Comparison of ENCODE assay signal across 35 cellular contexts in the genomic region with DNA sequence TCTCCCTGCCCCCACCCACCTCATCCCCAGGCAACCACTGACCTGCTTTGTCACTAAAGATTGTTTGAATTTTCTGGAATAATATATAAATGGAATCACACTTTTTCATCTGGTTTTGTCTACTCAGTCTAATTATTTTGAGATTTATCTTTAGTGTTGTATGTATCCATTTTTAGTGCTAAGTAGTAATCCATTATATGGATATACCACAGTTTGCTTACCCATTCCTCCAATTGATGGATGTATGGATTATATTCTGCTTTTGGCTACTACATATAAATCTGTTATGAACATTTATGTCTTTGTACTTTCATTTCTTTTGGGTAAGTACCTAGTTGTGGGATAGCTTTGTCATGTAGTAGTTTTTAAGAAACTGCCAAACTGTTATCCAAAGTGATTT.
"Had no signal": no experiment of that assay in that cellular context is flagged by ENCODE, and none has a peak within 500 bp of the region (broad histone marks: within the 10 kb centered on the region; RNA-seq: fewer than 3 reads in every experiment).

No MANE protein-coding gene starts in this region.

- H3K27ac Mint-ChIP-seq: activated B cell treated with CpG ODN at 0.5 μM for 24 hours; activated CD4-positive, alpha-beta memory T cell treated with anti-CD3 and anti-CD28 coated beads for 36 hours; activated CD4-positive, alpha-beta T cell treated with anti-CD3 and anti-CD28 coated beads, Interleukin-2, amount 10 ng/mL, durations not matched to agents 24 days and 14 days; activated naive CD4-positive, alpha-beta T cell treated with anti-CD3 and anti-CD28 coated beads for 36 hours; activated naive CD4-positive, alpha-beta T cell treated with anti-CD3 and anti-CD28 coated beads, Interleukin-2, amount 50 U/mL, for 72 hours; activated T-helper 1 cell treated with anti-CD3 and anti-CD28 coated beads, Interleukin-12 subunit alpha, Interleukin-12 subunit beta, Interleukin-2, Interleukin-4 antibody, amounts not matched to agents 30 ng/mL and 10 ng/mL and 1 ng/mL, durations not matched to agents 14 hours and 24 hours and 36 hours; activated T-helper 17 cell treated with anti-CD3 and anti-CD28 coated beads, Interleukin-2, amount 50 U/mL, for 72 hours; T-helper 2 cell treated with Interferon-gamma antibody and Interleukin-4, amounts not matched to agents 5 μg/mL and 100 μg/mL, for 36 hours had no signal

- H3K9me3 ChIP-seq: adrenal gland, body of pancreas, breast epithelium had no signal

- H3K27ac ChIP-seq: adrenal gland, body of pancreas, brain microvascular endothelial cell, breast epithelium, VCaP had no signal

- H3K27me3 ChIP-seq: adrenal gland, body of pancreas, brain microvascular endothelial cell, breast epithelium had no signal

- DNase-seq: activated B cell treated with CpG ODN at 0.5 μM for 24 hours; activated CD4-positive, alpha-beta memory T cell treated with anti-CD3 and anti-CD28 coated beads for 36 hours; activated CD4-positive, alpha-beta T cell treated with anti-CD3 and anti-CD28 coated beads for 4 hours; activated CD4-positive, alpha-beta T cell treated with anti-CD3 and anti-CD28 coated beads, Interleukin-2, amount 10 ng/mL, durations not matched to agents 24 days and 14 days; activated CD4-positive, alpha-beta T cell treated with anti-CD3 and anti-CD28 coated beads, Interleukin-2, amount 50 U/mL, for 1 hour; activated CD4-positive, alpha-beta T cell treated with anti-CD3 and anti-CD28 coated beads, Interleukin-2, amount 50 U/mL, for 4 hours; activated CD4-positive, CD25-positive, alpha-beta regulatory T cell treated with anti-CD3 and anti-CD28 coated beads, Interleukin-2, amount 50 U/mL, for 72 hours; activated CD8-positive, alpha-beta memory T cell treated with anti-CD3 and anti-CD28 coated beads, Interleukin-2, amount 50 U/mL, for 4 hours; activated CD8-positive, alpha-beta T cell treated with anti-CD3 and anti-CD28 coated beads for 36 hours; activated effector memory CD4-positive, alpha-beta T cell treated with anti-CD3 and anti-CD28 coated beads, Interleukin-2, amount 50 U/mL, for 16 hours; activated gamma-delta T cell treated with Interleukin-2 at 50 U/mL for 16 hours; activated naive CD4-positive, alpha-beta T cell; activated naive CD4-positive, alpha-beta T cell treated with anti-CD3 and anti-CD28 coated beads for 36 hours; activated naive CD4-positive, alpha-beta T cell treated with anti-CD3 and anti-CD28 coated beads, Interleukin-2, amount 50 U/mL, for 16 hours; activated T-cell treated with anti-CD3 and anti-CD28 coated beads for 4 hours; activated T-cell treated with anti-CD3 and anti-CD28 coated beads, Interleukin-2, amount 50 U/mL, for 1 hour; activated T-cell treated with anti-CD3 and anti-CD28 coated beads, Interleukin-2, amount 50 U/mL, for 4 hours; activated T-cell treated with anti-CD3 and anti-CD28 coated beads, Interleukin-2, amount 50 U/mL, for 72 hours; adrenal gland; amniotic stem cell; aorta; body of pancreas; brain microvascular endothelial cell; central memory CD4-positive, alpha-beta T cell; T-helper 2 cell; T-helper 9 cell had no signal

- H3K4me3 ChIP-seq: adrenal gland, body of pancreas, breast epithelium had no signal

- H3K27me3 Mint-ChIP-seq: activated B cell treated with CpG ODN at 0.5 μM for 24 hours; activated CD4-positive, alpha-beta memory T cell treated with anti-CD3 and anti-CD28 coated beads for 36 hours; activated CD4-positive, alpha-beta T cell treated with anti-CD3 and anti-CD28 coated beads, Interleukin-2, amount 10 ng/mL, durations not matched to agents 24 days and 14 days; activated CD8-positive, alpha-beta T cell treated with anti-CD3 and anti-CD28 coated beads for 36 hours; activated T-helper 17 cell treated with anti-CD3 and anti-CD28 coated beads, Interleukin-2, amount 50 U/mL, for 72 hours had no signal

- H3K9me3 Mint-ChIP-seq: activated B cell treated with CpG ODN at 0.5 μM for 24 hours; activated CD4-positive, alpha-beta memory T cell treated with anti-CD3 and anti-CD28 coated beads for 36 hours; activated CD4-positive, alpha-beta T cell treated with anti-CD3 and anti-CD28 coated beads, Interleukin-2, amount 10 ng/mL, durations not matched to agents 24 days and 14 days; activated CD8-positive, alpha-beta T cell treated with anti-CD3 and anti-CD28 coated beads for 36 hours; activated naive CD4-positive, alpha-beta T cell treated with anti-CD3 and anti-CD28 coated beads for 36 hours; activated T-cell treated with anti-CD3 and anti-CD28 coated beads, Interleukin-2, amount 50 U/mL, for 4 hours; activated T-cell treated with anti-CD3 and anti-CD28 coated beads, Interleukin-2, amount 50 U/mL, for 72 hours; activated T-helper 1 cell treated with anti-CD3 and anti-CD28 coated beads, Interleukin-12 subunit alpha, Interleukin-12 subunit beta, Interleukin-2, Interleukin-4 antibody, amounts not matched to agents 30 ng/mL and 10 ng/mL and 1 ng/mL, durations not matched to agents 14 hours and 24 hours and 36 hours; activated T-helper 17 cell treated with anti-CD3 and anti-CD28 coated beads, Interleukin-2, amount 50 U/mL, for 72 hours; T-helper 2 cell treated with Interferon-gamma antibody and Interleukin-4, amounts not matched to agents 5 μg/mL and 100 μg/mL, for 36 hours had no signal

- FAIRE-seq: astrocyte, colon, TTC549 had no signal

- H3K4me1 Mint-ChIP-seq: activated B cell treated with CpG ODN at 0.5 μM for 24 hours had no signal

- H3K36me3 ChIP-seq: adrenal gland, brain microvascular endothelial cell, breast epithelium had no signal

- ATAC-seq: activated CD8-positive, alpha-beta T cell treated with anti-CD3 and anti-CD28 coated beads for 36 hours; activated naive CD4-positive, alpha-beta T cell treated with anti-CD3 and anti-CD28 coated beads, Interleukin-2, amount 50 U/mL, for 72 hours; activated T-cell treated with anti-CD3 and anti-CD28 coated beads, Interleukin-2, amount 50 U/mL, for 4 hours; activated T-cell treated with anti-CD3 and anti-CD28 coated beads, Interleukin-2, amount 50 U/mL, for 72 hours; activated T-helper 17 cell treated with anti-CD3 and anti-CD28 coated beads, Interleukin-2, amount 50 U/mL, for 72 hours; body of pancreas had no signal

- H3K4me1 ChIP-seq: adrenal gland, breast epithelium had no signal

- H3K4me3 Mint-ChIP-seq: activated B cell treated with CpG ODN at 0.5 μM for 24 hours; activated CD4-positive, alpha-beta memory T cell treated with anti-CD3 and anti-CD28 coated beads for 36 hours; activated CD4-positive, alpha-beta T cell treated with anti-CD3 and anti-CD28 coated beads, Interleukin-2, amount 10 ng/mL, durations not matched to agents 24 days and 14 days; activated CD8-positive, alpha-beta T cell treated with anti-CD3 and anti-CD28 coated beads for 36 hours; activated naive CD4-positive, alpha-beta T cell treated with anti-CD3 and anti-CD28 coated beads for 36 hours; activated T-cell treated with anti-CD3 and anti-CD28 coated beads, Interleukin-2, amount 50 U/mL, for 4 hours; activated T-cell treated with anti-CD3 and anti-CD28 coated beads, Interleukin-2, amount 50 U/mL, for 72 hours; activated T-helper 1 cell treated with anti-CD3 and anti-CD28 coated beads, Interleukin-12 subunit alpha, Interleukin-12 subunit beta, Interleukin-2, Interleukin-4 antibody, amounts not matched to agents 30 ng/mL and 10 ng/mL and 1 ng/mL, durations not matched to agents 14 hours and 24 hours and 36 hours; activated T-helper 17 cell treated with anti-CD3 and anti-CD28 coated beads, Interleukin-2, amount 50 U/mL, for 72 hours; T-helper 2 cell treated with Interferon-gamma antibody and Interleukin-4, amounts not matched to agents 5 μg/mL and 100 μg/mL, for 36 hours had no signal
